ENCODE assay signal across 15 cellular contexts in the genomic region with DNA sequence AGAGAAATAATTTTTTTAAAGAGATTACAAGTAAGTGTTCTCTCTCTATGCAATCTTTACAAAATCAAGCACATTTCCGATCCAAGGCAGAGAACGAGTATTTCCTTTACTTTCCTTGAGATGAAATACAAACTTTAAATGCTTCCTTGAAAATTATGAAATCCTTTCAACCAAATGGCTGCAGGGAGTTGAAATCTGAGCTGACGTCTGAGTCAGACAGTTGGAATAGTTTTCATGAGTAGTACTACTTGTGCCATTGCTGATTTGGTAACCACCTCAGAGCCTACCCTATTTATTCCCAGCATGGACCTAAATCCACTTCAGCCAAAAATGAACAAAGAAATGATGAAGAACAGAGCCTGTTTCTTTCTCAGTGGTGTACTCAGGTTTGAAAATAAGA.
DNase-seq lines count a peak whose midpoint lies in the region; ATAC-seq, FAIRE-seq and TF ChIP-seq lines count a peak whose summit lies in the region.
"Had no signal": no experiment of that assay in that cellular context is flagged by ENCODE, and none has a peak within 500 bp of the region (broad histone marks: within the 10 kb centered on the region; RNA-seq: fewer than 3 reads in every experiment).

No MANE protein-coding gene starts in this region.

- CTCF ChIA-PET in activated naive CD4-positive, alpha-beta T cell treated with anti-CD3 and anti-CD28 coated beads, Interleukin-2, amount 10 ng/mL, durations not matched to agents 7 days and 5 days (lab: Charles Lee): no interaction called here

- WGBS in mesenchymal stem cell: 92% methylated on average over 2 of the region's 3 CpGs

- no peak overlapping the region for H3K27ac ChIP-seq in mesenchymal stem cell (ENCODE audit: low read length, poor library complexity, severe bottlenecking)
- H3K27ac ChIP-seq: coronary artery had no signal

- H2AK5ac ChIP-seq in mesenchymal stem cell (ENCODE audit: low read length, severe bottlenecking): no peak overlapping the region

- no peak overlapping the region for H3K4me3 ChIP-seq in epithelial cell of esophagus (ENCODE audit: low read length)
- no peak overlapping the region for H3K4me3 ChIP-seq in mesenchymal stem cell (ENCODE audit: insufficient read depth in 1 of 2, low read depth in 1 of 2, low read length in 2 of 2)
- H3K4me3 ChIP-seq: coronary artery, Peyer's patch had no signal

- no peaks in the 10 kb centered on the region for H3K27me3 ChIP-seq in mesenchymal stem cell (ENCODE audit: control insufficient read depth in 1 of 2, insufficient read depth in 1 of 2, low read length in 2 of 2)
- H3K27me3 ChIP-seq: Peyer's patch had no signal

- no peak overlapping the region for H2BK15ac ChIP-seq in mesenchymal stem cell (ENCODE audit: low read depth, poor library complexity, severe bottlenecking)

- no peak overlapping the region for H3K4me3 Mint-ChIP-seq in activated naive CD4-positive, alpha-beta T cell treated with anti-CD3 and anti-CD28 coated beads, Interleukin-2, amount 10 ng/mL, durations not matched to agents 7 days and 5 days
- H3K4me3 Mint-ChIP-seq: activated naive CD4-positive, alpha-beta T cell treated with anti-CD3 and anti-CD28 coated beads for 36 hours; stimulated activated naive B cell treated with anti-CD40 and anti-IgM and Interleukin-4, amounts not matched to agents 10 μg/mL and 1 μg/mL and 100 μg/mL, for 72 hours had no signal

- no peak for FAIRE-seq in HTR-8/SVneo (lab: Jason Lieb, UNC)

- H3K4me1 Mint-ChIP-seq in activated naive CD4-positive, alpha-beta T cell treated with anti-CD3 and anti-CD28 coated beads, Interleukin-2, amount 10 ng/mL, durations not matched to agents 7 days and 5 days: no peaks in the 10 kb centered on the region
- H3K4me1 Mint-ChIP-seq: stimulated activated naive B cell treated with anti-CD40 and anti-IgM and Interleukin-4, amounts not matched to agents 10 μg/mL and 1 μg/mL and 100 μg/mL, for 72 hours had no signal

- H3K36me3 Mint-ChIP-seq in activated naive CD4-positive, alpha-beta T cell treated with anti-CD3 and anti-CD28 coated beads, Interleukin-2, amount 10 ng/mL, durations not matched to agents 7 days and 5 days: no peaks in the 10 kb centered on the region
- H3K36me3 Mint-ChIP-seq: stimulated activated naive B cell treated with anti-CD40 and anti-IgM and Interleukin-4, amounts not matched to agents 10 μg/mL and 1 μg/mL and 100 μg/mL, for 72 hours had no signal

- no peak overlapping the region for H3K14ac ChIP-seq in mesenchymal stem cell (ENCODE audit: low read length in 2 of 2)

- no peak overlapping the region for H4K91ac ChIP-seq in mesenchymal stem cell (ENCODE audit: low read length)

- H4K8ac ChIP-seq in mesenchymal stem cell (ENCODE audit: low read length): no peak overlapping the region

- peaks cover 11% of the 10 kb centered on the region for H3K9me3 ChIP-seq in mesenchymal stem cell (ENCODE audit: control insufficient read depth, low read length)
- H3K9me3 ChIP-seq: Peyer's patch had no signal

- peaks cover 1% of the 10 kb centered on the region for H3K27me3 Mint-ChIP-seq in activated naive CD4-positive, alpha-beta T cell treated with anti-CD3 and anti-CD28 coated beads, Interleukin-2, amount 10 ng/mL, durations not matched to agents 7 days and 5 days

- no peak overlapping the region for H3K4ac ChIP-seq in mesenchymal stem cell (ENCODE audit: low read depth in 1 of 2, low read length in 2 of 2)

- no peak overlapping the region for H3K27ac Mint-ChIP-seq in activated naive CD4-positive, alpha-beta T cell treated with anti-CD3 and anti-CD28 coated beads, Interleukin-2, amount 10 ng/mL, durations not matched to agents 7 days and 5 days
- H3K27ac Mint-ChIP-seq: activated naive CD4-positive, alpha-beta T cell treated with anti-CD3 and anti-CD28 coated beads for 36 hours; stimulated activated naive B cell treated with anti-CD40 and anti-IgM and Interleukin-4, amounts not matched to agents 10 μg/mL and 1 μg/mL and 100 μg/mL, for 72 hours had no signal

- no peak for TF ChIP-seq CTCF in AG09319 (IDR thresholded peaks at IDR 0.05; ENCODE audit: low read depth, low read length)
- TF ChIP-seq CTCF in epithelial cell of esophagus (IDR thresholded peaks at IDR 0.05; ENCODE audit: insufficient read depth, low read depth, low read length, missing control alignments): no peak

- no peaks in the 10 kb centered on the region for H3K36me3 ChIP-seq in mesenchymal stem cell (ENCODE audit: control insufficient read depth in 1 of 2, insufficient read depth in 2 of 2, low read depth in 1 of 2, low read length in 2 of 2)
- H3K36me3 ChIP-seq: Peyer's patch had no signal

- peak overlapping the region; percentile 15 for H3K9ac ChIP-seq in mesenchymal stem cell (ENCODE audit: low read length)

- H3K9me3 Mint-ChIP-seq in activated naive CD4-positive, alpha-beta T cell treated with anti-CD3 and anti-CD28 coated beads, Interleukin-2, amount 10 ng/mL, durations not matched to agents 7 days and 5 days: no peaks in the 10 kb centered on the region
- H3K9me3 Mint-ChIP-seq: activated naive CD4-positive, alpha-beta T cell treated with anti-CD3 and anti-CD28 coated beads for 36 hours had no signal

- H2BK12ac ChIP-seq in mesenchymal stem cell (ENCODE audit: low read length in 2 of 2): no peak overlapping the region

- DNase-seq in AG09319 (ENCODE audit: extremely low read depth, low read depth) (peak; percentile 78), HTR-8/SVneo (ENCODE audit: insufficient read length, low spot score) (peak; percentile 27), epithelial cell of esophagus (ENCODE audit: low read depth) (peak; percentile 93), mesenchymal stem cell (peak; percentile 10), NCI-H82 (lab: John Stamatoyannopoulos, UW) (no peak), OCI-M1 (lab: John Stamatoyannopoulos, UW) (no peak)
- DNase-seq in activated naive CD4-positive, alpha-beta T cell treated with anti-CD3 and anti-CD28 coated beads, Interleukin-2, amount 10 ng/mL, durations not matched to agents 7 days and 5 days: no peak
- DNase-seq: activated naive CD4-positive, alpha-beta T cell treated with anti-CD3 and anti-CD28 coated beads for 36 hours; C1 segment of cervical spinal cord; hypothalamus; Peyer's patch; posterior cingulate gyrus; stimulated activated naive B cell treated with anti-CD40 and anti-IgM and Interleukin-4, amounts not matched to agents 10 μg/mL and 1 μg/mL and 100 μg/mL, for 72 hours had no signal

- peaks cover 1% of the 10 kb centered on the region for H3K4me1 ChIP-seq in mesenchymal stem cell (ENCODE audit: control insufficient read depth, insufficient read depth, low read depth, low read length)
- H3K4me1 ChIP-seq: Peyer's patch had no signal

- no peak overlapping the region for H2AFZ ChIP-seq in mesenchymal stem cell (ENCODE audit: low read depth, low read length)

- no peak overlapping the region for H3K18ac ChIP-seq in mesenchymal stem cell (ENCODE audit: low read depth in 1 of 2, low read length in 2 of 2)

- H3K23ac ChIP-seq in mesenchymal stem cell (ENCODE audit: low read length in 2 of 2): no peak overlapping the region

- H2BK120ac ChIP-seq in mesenchymal stem cell (ENCODE audit: low read depth, low read length): no peak overlapping the region

- no peak overlapping the region for H3K4me2 ChIP-seq in mesenchymal stem cell (ENCODE audit: low read length, poor library complexity, severe bottlenecking)

- no peak overlapping the region for H2BK5ac ChIP-seq in mesenchymal stem cell (ENCODE audit: low read depth, low read length, poor library complexity, severe bottlenecking)

- no peak for ATAC-seq in HG03095 (IDR thresholded peaks at IDR 0.05; ENCODE audit: unreplicated experiment)
- ATAC-seq: stimulated activated naive B cell treated with anti-CD40 and anti-IgM and Interleukin-4, amounts not matched to agents 10 μg/mL and 1 μg/mL and 100 μg/mL, for 72 hours had no signal

- no peaks in the 10 kb centered on the region for H3K79me1 ChIP-seq in mesenchymal stem cell (replicated peaks; ENCODE audit: low read length, poor library complexity, severe bottlenecking)

Comparison
In these comparisons a context has a peak if more than half of its experiments do, and no peak if none do; other contexts are left out.
1. DNase-seq: peak in AG09319 (single experiment), HTR-8/SVneo (single experiment), epithelial cell of esophagus (single experiment) and mesenchymal stem cell (single experiment); none in NCI-H82 (single experiment), activated naive CD4-positive, alpha-beta T cell treated with anti-CD3 and anti-CD28 coated beads, Interleukin-2, amount 10 ng/mL, durations not matched to agents 7 days and 5 days (single experiment) and OCI-M1 (single experiment).